Comparison of ENCODE assay signal across 11 cellular contexts in genomic region chr2:233062447-233062842, GRCh38. TPM values are rescaled to one million over a fixed set of nuclear protein-coding genes. Genes with fewer than 3 reads are reported as not detected.
DNase-seq lines count a peak whose midpoint lies in the region; ATAC-seq, FAIRE-seq and TF ChIP-seq lines count a peak whose summit lies in the region.
"Had no signal": no experiment of that assay in that cellular context is flagged by ENCODE, and none has a peak within 500 bp of the region (broad histone marks: within the 10 kb centered on the region; RNA-seq: fewer than 3 reads in every experiment).

No MANE protein-coding gene starts in this region.

- H3K36me3 ChIP-seq in small intestine (ENCODE audit: control insufficient read depth in 2 of 2, insufficient read depth in 2 of 2, low read length in 2 of 2), result no peaks in the 10 kb centered on the region

- no peaks in the 10 kb centered on the region for H3K9me3 ChIP-seq in small intestine (ENCODE audit: control insufficient read depth, low read depth)

- H3K27ac Mint-ChIP-seq in activated CD4-positive, alpha-beta memory T cell treated with anti-CD3 and anti-CD28 coated beads, Interleukin-2, amount 10 ng/mL, durations not matched to agents 7 days and 5 days, result peak overlapping the region; percentile 84

- no peaks in the 10 kb centered on the region for H3K9me3 Mint-ChIP-seq in activated CD4-positive, alpha-beta memory T cell treated with anti-CD3 and anti-CD28 coated beads, Interleukin-2, amount 10 ng/mL, durations not matched to agents 7 days and 5 days
- H3K9me3 Mint-ChIP-seq: neural crest cell had no signal

- POLR2A ChIA-PET in activated CD4-positive, alpha-beta memory T cell treated with anti-CD3 and anti-CD28 coated beads, Interleukin-2, amount 10 ng/mL, durations not matched to agents 7 days and 5 days (lab: Charles Lee), result interaction anchor here (1.1 to 11.1 kb wide), 3 partner anchors 18 to 189 kb away, joined by 3 to 335 read pairs (median 26); partner anchors contain the start of gene ATG16L1

- TF ChIP-seq POLR2A in GM19099 (IDR thresholded peaks at IDR 0.05; ENCODE audit: extremely low read depth, insufficient read length, low read depth), result peak; percentile 38

- intact Hi-C loops in left ventricle myocardium superior (cut with micrococcal nuclease), result no loop called here

- 53 to 81% (median 61%) methylated on average over 4 of the region's 4 CpGs for WGBS in small intestine, 3 donors

- peaks cover 67% of the 10 kb centered on the region for H3K36me3 Mint-ChIP-seq in activated CD4-positive, alpha-beta memory T cell treated with anti-CD3 and anti-CD28 coated beads, Interleukin-2, amount 10 ng/mL, durations not matched to agents 7 days and 5 days (ENCODE audit: low read depth)

- DNase-seq in activated CD4-positive, alpha-beta memory T cell treated with anti-CD3 and anti-CD28 coated beads, Interleukin-2, amount 10 ng/mL, durations not matched to agents 7 days and 5 days, result no peak
- DNase-seq in left ventricle myocardium superior (no peak), small intestine (no peak), NCI-H774 (lab: John Stamatoyannopoulos, UW) (no peak), glomerular visceral epithelial cell (ENCODE audit: extremely low spot score) (no peak)
- DNase-seq in effector CD8-positive, alpha-beta T cell (lab: John Stamatoyannopoulos, UW), result no peak
- DNase-seq: SW 1271 had no signal

- no peaks in the 10 kb centered on the region for H3K27me3 ChIP-seq in small intestine (ENCODE audit: control insufficient read depth in 2 of 2, insufficient read depth in 2 of 2, low read length in 2 of 2)

- peak overlapping the region in 1 of 2 donors; percentile 84 for H3K27ac ChIP-seq in small intestine (ENCODE audit: low read depth in 1 of 2, low read length in 1 of 2)

- no peaks in the 10 kb centered on the region for H3K27me3 Mint-ChIP-seq in activated CD4-positive, alpha-beta memory T cell treated with anti-CD3 and anti-CD28 coated beads, Interleukin-2, amount 10 ng/mL, durations not matched to agents 7 days and 5 days

- peaks cover 66% of the 10 kb centered on the region for H3K4me1 Mint-ChIP-seq in activated CD4-positive, alpha-beta memory T cell treated with anti-CD3 and anti-CD28 coated beads, Interleukin-2, amount 10 ng/mL, durations not matched to agents 7 days and 5 days

- no peak for FAIRE-seq in small intestine (lab: Jason Lieb, UNC)

- ATAC-seq in left ventricle myocardium superior (peak; percentile 26), GM21717 (IDR thresholded peaks at IDR 0.05; ENCODE audit: unreplicated experiment) (no peak)

- peak overlapping the region; percentile 99 for H3K4me3 Mint-ChIP-seq in activated CD4-positive, alpha-beta memory T cell treated with anti-CD3 and anti-CD28 coated beads, Interleukin-2, amount 10 ng/mL, durations not matched to agents 7 days and 5 days
- H3K4me3 Mint-ChIP-seq: neural crest cell had no signal

- CTCF ChIA-PET in activated CD4-positive, alpha-beta memory T cell treated with anti-CD3 and anti-CD28 coated beads, Interleukin-2, amount 10 ng/mL, durations not matched to agents 7 days and 5 days (lab: Charles Lee), result no interaction called here

- peaks cover 2 to 15% of the 10 kb centered on the region in 2 donors for H3K4me1 ChIP-seq in small intestine (ENCODE audit: control insufficient read depth in 2 of 2, insufficient read depth in 1 of 2, low read depth in 1 of 2, low read length in 1 of 2)

- H3K4me3 ChIP-seq in small intestine (ENCODE audit: low read depth in 1 of 2, low read length in 2 of 2), result peak overlapping the region; percentile 19 to 58

RNA-seq across cellular contexts. Expression of gene INPP5D, which starts 2.3 kb away (rescaled TPM):
- total RNA-seq in activated CD4-positive, alpha-beta memory T cell treated with anti-CD3 and anti-CD28 coated beads, Interleukin-2, amount 10 ng/mL, durations not matched to agents 7 days and 5 days, result 100 to 1,000 TPM; 157 to 163 TPM
- 5.8 TPM for total RNA-seq in left ventricle myocardium superior
- 1 to 10 TPM; 4.7 to 7.9 (median 5.9) TPM for polyA plus RNA-seq in small intestine

RNA-seq across cellular contexts. Expression of gene NEU2, which starts 30.0 kb away (rescaled TPM):
- not detected for total RNA-seq in activated CD4-positive, alpha-beta memory T cell treated with anti-CD3 and anti-CD28 coated beads, Interleukin-2, amount 10 ng/mL, durations not matched to agents 7 days and 5 days
- total RNA-seq in left ventricle myocardium superior, result not detected
- not detected for polyA plus RNA-seq in small intestine
- total RNA-seq: G401, neural crest cell had no signal

RNA-seq across cellular contexts. Expression of gene NGEF, which starts 49.4 kb away (rescaled TPM):
- under 1 TPM; 0.48 to 0.58 TPM for total RNA-seq in activated CD4-positive, alpha-beta memory T cell treated with anti-CD3 and anti-CD28 coated beads, Interleukin-2, amount 10 ng/mL, durations not matched to agents 7 days and 5 days
- total RNA-seq in left ventricle myocardium superior, result not detected
- polyA plus RNA-seq in small intestine, result 10 to 100 TPM; 15.6 to 73.4 (median 47.3) TPM

Comparison
In these comparisons a context has a peak if more than half of its experiments do, and no peak if none do; other contexts are left out.
1. RNA of gene INPP5D, which starts 2.3 kb away (total RNA-seq): 157 to 163 TPM in activated CD4-positive, alpha-beta memory T cell treated with anti-CD3 and anti-CD28 coated beads, Interleukin-2, amount 10 ng/mL, durations not matched to agents 7 days and 5 days; 5.8 TPM in left ventricle myocardium superior (single experiment); every median in the first group is over 10 times any median in the second.